In the genomic region with DNA sequence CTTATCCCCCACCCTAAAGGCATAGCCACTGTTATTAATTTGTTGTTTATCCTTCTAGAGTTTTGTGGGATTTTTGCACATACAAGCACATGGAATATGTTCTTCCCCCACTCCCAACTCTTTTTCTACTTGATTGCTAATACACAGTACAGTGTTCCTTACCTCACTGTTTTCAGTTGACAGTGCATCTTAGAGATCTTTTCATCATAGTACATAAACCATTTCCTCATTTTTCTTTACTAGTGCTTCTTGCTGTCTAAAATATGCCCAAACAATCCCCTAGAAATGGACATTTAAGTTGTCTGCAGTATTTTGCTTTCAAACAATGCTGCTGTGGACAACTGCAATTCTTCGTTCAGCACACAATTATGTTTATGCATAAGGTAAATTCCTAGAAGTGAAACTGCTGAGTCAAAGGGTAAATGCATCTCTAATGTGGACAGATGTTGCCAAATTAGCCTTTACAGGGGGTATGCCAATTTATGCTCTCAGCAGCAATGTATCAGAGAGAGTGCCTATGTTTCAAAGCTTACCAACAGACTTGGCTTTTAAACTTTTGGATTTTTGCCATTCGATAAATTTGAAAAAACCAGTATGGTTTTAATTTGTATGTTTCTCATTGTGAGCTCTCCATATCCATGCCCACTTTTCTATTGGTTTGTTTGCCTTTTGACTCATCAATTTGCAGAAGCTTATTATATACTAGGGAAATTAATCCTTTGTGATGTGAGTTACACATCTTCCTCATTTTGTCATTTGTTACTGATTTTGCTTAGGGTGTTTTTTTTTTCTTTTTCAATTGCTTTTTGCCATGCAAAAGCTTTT, we compare ENCODE assay signal across 11 cellular contexts.
DNase-seq lines count a peak whose midpoint lies in the region; ATAC-seq, FAIRE-seq and TF ChIP-seq lines count a peak whose summit lies in the region.
"Had no signal": no experiment of that assay in that cellular context is flagged by ENCODE, and none has a peak within 500 bp of the region (broad histone marks: within the 10 kb centered on the region; RNA-seq: fewer than 3 reads in every experiment).

No MANE protein-coding gene starts in this region.

- H3K4me3 ChIP-seq in mucosa of descending colon: no peak overlapping the region
- H3K4me3 ChIP-seq: adrenal gland had no signal

- no peak for TF ChIP-seq CTCF in mucosa of descending colon (IDR thresholded peaks at IDR 0.05)
- TF ChIP-seq CTCF in GM13976 (IDR thresholded peaks at IDR 0.05; ENCODE audit: borderline replicate concordance, control extremely low read depth, extremely low read depth, insufficient read depth, missing control alignments): no peak

- peak; percentile 97 for DNase-seq in NCI-H1694 treated with DMSO at 0.1 percent for 48 hours (lab: John Stamatoyannopoulos, UW)
- no peak for DNase-seq in activated T-helper 2 cell treated with anti-CD3 and anti-CD28 coated beads, Interferon-gamma antibody, Interleukin-2, Interleukin-4, amounts not matched to agents 10 μg/mL and 5 μg/mL and 100 μg/mL, durations not matched to agents 14 hours and 24 hours and 36 hours (ENCODE audit: low spot score)
- no peak for DNase-seq in mucosa of descending colon
- DNase-seq in activated T-cell treated with anti-CD3 and anti-CD28 coated beads, Interleukin-2, amount 50 U/mL, for 24 hours: no peak
- DNase-seq in GM13976 (ENCODE audit: low spot score): no peak
- no peak for DNase-seq in hypothalamus (lab: John Stamatoyannopoulos, UW)
- DNase-seq: adrenal gland, BE2C had no signal

- in situ Hi-C loops in GM13976 (cut with MboI; ENCODE audit: low sequenced_read_pairs, unreplicated experiment): no loop called here

- H3K4me3 Mint-ChIP-seq in activated T-helper 2 cell treated with anti-CD3 and anti-CD28 coated beads, Interferon-gamma antibody, Interleukin-2, Interleukin-4, amounts not matched to agents 10 μg/mL and 5 μg/mL and 100 μg/mL, durations not matched to agents 14 hours and 24 hours and 36 hours (ENCODE audit: low read depth): no peak overlapping the region
- H3K4me3 Mint-ChIP-seq in activated T-cell treated with anti-CD3 and anti-CD28 coated beads, Interleukin-2, amount 50 U/mL, for 24 hours: no peak overlapping the region

- intact Hi-C loops in activated T-helper 2 cell treated with anti-CD3 and anti-CD28 coated beads, Interferon-gamma antibody, Interleukin-2, Interleukin-4, amounts not matched to agents 10 μg/mL and 5 μg/mL and 100 μg/mL, durations not matched to agents 14 hours and 24 hours and 36 hours (cut with micrococcal nuclease): no loop called here
- intact Hi-C loops in mucosa of descending colon (cut with DNase I, micrococcal nuclease): loop anchor here in 1 of 2 donors (10.0 kb wide), 1 partner anchor 131 kb away; a partner anchor contains a TSS

- H3K9me3 ChIP-seq in mucosa of descending colon: no peaks in the 10 kb centered on the region
- H3K9me3 ChIP-seq: adrenal gland, BE2C had no signal

- H3K4me1 Mint-ChIP-seq in activated T-helper 2 cell treated with anti-CD3 and anti-CD28 coated beads, Interferon-gamma antibody, Interleukin-2, Interleukin-4, amounts not matched to agents 10 μg/mL and 5 μg/mL and 100 μg/mL, durations not matched to agents 14 hours and 24 hours and 36 hours (ENCODE audit: low read depth): peaks cover 40% of the 10 kb centered on the region
- H3K4me1 Mint-ChIP-seq in activated T-cell treated with anti-CD3 and anti-CD28 coated beads, Interleukin-2, amount 50 U/mL, for 24 hours (ENCODE audit: low read depth): peaks cover 26% of the 10 kb centered on the region

- H3K36me3 ChIP-seq in mucosa of descending colon (ENCODE audit: low read depth): no peaks in the 10 kb centered on the region
- H3K36me3 ChIP-seq: adrenal gland, BE2C had no signal

- peak; percentile 99 for FAIRE-seq in A204.1 (lab: Jason Lieb, UNC)
- FAIRE-seq: H54 had no signal

- H3K4me1 ChIP-seq in mucosa of descending colon (ENCODE audit: low read depth): no peaks in the 10 kb centered on the region

- H3K36me3 Mint-ChIP-seq in activated T-helper 2 cell treated with anti-CD3 and anti-CD28 coated beads, Interferon-gamma antibody, Interleukin-2, Interleukin-4, amounts not matched to agents 10 μg/mL and 5 μg/mL and 100 μg/mL, durations not matched to agents 14 hours and 24 hours and 36 hours (ENCODE audit: low read depth): peaks cover 10% of the 10 kb centered on the region
- H3K36me3 Mint-ChIP-seq in activated T-cell treated with anti-CD3 and anti-CD28 coated beads, Interleukin-2, amount 50 U/mL, for 24 hours (ENCODE audit: low read depth): no peaks in the 10 kb centered on the region

- H3K9me3 Mint-ChIP-seq in activated T-helper 2 cell treated with anti-CD3 and anti-CD28 coated beads, Interferon-gamma antibody, Interleukin-2, Interleukin-4, amounts not matched to agents 10 μg/mL and 5 μg/mL and 100 μg/mL, durations not matched to agents 14 hours and 24 hours and 36 hours: peaks cover 19% of the 10 kb centered on the region
- H3K9me3 Mint-ChIP-seq in activated T-cell treated with anti-CD3 and anti-CD28 coated beads, Interleukin-2, amount 50 U/mL, for 24 hours: peaks cover 3% of the 10 kb centered on the region

- H3K27me3 Mint-ChIP-seq in activated T-helper 2 cell treated with anti-CD3 and anti-CD28 coated beads, Interferon-gamma antibody, Interleukin-2, Interleukin-4, amounts not matched to agents 10 μg/mL and 5 μg/mL and 100 μg/mL, durations not matched to agents 14 hours and 24 hours and 36 hours (ENCODE audit: low read depth): no peaks in the 10 kb centered on the region
- peaks cover 2% of the 10 kb centered on the region for H3K27me3 Mint-ChIP-seq in activated T-cell treated with anti-CD3 and anti-CD28 coated beads, Interleukin-2, amount 50 U/mL, for 24 hours

- peak overlapping the region; percentile 56 for H3K27ac Mint-ChIP-seq in activated T-helper 2 cell treated with anti-CD3 and anti-CD28 coated beads, Interferon-gamma antibody, Interleukin-2, Interleukin-4, amounts not matched to agents 10 μg/mL and 5 μg/mL and 100 μg/mL, durations not matched to agents 14 hours and 24 hours and 36 hours
- H3K27ac Mint-ChIP-seq in activated T-cell treated with anti-CD3 and anti-CD28 coated beads, Interleukin-2, amount 50 U/mL, for 24 hours: no peak overlapping the region

- ATAC-seq in GM18867 (IDR thresholded peaks at IDR 0.05; ENCODE audit: unreplicated experiment): peak; percentile 49
- ATAC-seq in mucosa of descending colon: no peak
